ENCODE assay signal across 2 cellular contexts in genomic region chr17:74778960-74779359, GRCh38.
TF ChIP-seq lines count a peak whose summit lies in the region.

No MANE protein-coding gene starts in this region.

TF ChIP-seq in HepG2, 621 proteins besides CTCF, POLR2A, EP300 and RAD21:
- TF ChIP-seq SALL1 (CRISPR knock-in tag; IDR thresholded peaks at IDR 0.05), result no peak
- no peak for TF ChIP-seq HNRNPUL1 (IDR thresholded peaks at IDR 0.05; ENCODE audit: low read depth, low read length)
- TF ChIP-seq ZBTB21 (CRISPR knock-in tag; IDR thresholded peaks at IDR 0.05), result no peak
- TF ChIP-seq, protein P1, sequence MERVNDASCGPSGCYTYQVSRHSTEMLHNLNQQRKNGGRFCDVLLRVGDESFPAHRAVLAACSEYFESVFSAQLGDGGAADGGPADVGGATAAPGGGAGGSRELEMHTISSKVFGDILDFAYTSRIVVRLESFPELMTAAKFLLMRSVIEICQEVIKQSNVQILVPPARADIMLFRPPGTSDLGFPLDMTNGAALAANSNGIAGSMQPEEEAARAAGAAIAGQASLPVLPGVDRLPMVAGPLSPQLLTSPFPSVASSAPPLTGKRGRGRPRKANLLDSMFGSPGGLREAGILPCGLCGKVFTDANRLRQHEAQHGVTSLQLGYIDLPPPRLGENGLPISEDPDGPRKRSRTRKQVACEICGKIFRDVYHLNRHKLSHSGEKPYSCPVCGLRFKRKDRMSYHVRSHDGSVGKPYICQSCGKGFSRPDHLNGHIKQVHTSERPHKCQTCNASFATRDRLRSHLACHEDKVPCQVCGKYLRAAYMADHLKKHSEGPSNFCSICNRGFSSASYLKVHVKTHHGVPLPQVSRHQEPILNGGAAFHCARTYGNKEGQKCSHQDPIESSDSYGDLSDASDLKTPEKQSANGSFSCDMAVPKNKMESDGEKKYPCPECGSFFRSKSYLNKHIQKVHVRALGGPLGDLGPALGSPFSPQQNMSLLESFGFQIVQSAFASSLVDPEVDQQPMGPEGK (CRISPR knock-in tag; IDR thresholded peaks at IDR 0.05), result no peak
- peak; percentile 14; the same call in 1 of the 2 replicates for TF ChIP-seq CEBPB (IDR thresholded peaks at IDR 0.05; ENCODE audit: borderline replicate concordance, low read depth, low read length)
- TF ChIP-seq JARID2 (CRISPR knock-in tag; IDR thresholded peaks at IDR 0.05; ENCODE audit: insufficient replicate concordance), result no peak
- no peak for TF ChIP-seq NFE2L1 (CRISPR knock-in tag; IDR thresholded peaks at IDR 0.05; ENCODE audit: borderline replicate concordance)

TF ChIP-seq in endothelial cell of umbilical vein, 7 proteins besides CTCF, POLR2A, EP300 and RAD21:
- peak; percentile 55 for TF ChIP-seq JUN (IDR thresholded peaks at IDR 0.05; ENCODE audit: borderline replicate concordance, insufficient read depth, insufficient read length, low read depth)
- TF ChIP-seq FOS (IDR thresholded peaks at IDR 0.05; ENCODE audit: borderline replicate concordance, insufficient read depth, low read length), result peak; percentile 12
- TF ChIP-seq POLR2AphosphoS5 (IDR thresholded peaks at IDR 0.05; ENCODE audit: insufficient read depth, low read depth, low read length), result no peak
- TF ChIP-seq GATA2 (IDR thresholded peaks at IDR 0.05; ENCODE audit: insufficient read depth, insufficient read length, low read depth, low read length), result no peak
TF ChIP-seq in endothelial cell of umbilical vein: peak in this region for 2.
